In the genomic region with DNA sequence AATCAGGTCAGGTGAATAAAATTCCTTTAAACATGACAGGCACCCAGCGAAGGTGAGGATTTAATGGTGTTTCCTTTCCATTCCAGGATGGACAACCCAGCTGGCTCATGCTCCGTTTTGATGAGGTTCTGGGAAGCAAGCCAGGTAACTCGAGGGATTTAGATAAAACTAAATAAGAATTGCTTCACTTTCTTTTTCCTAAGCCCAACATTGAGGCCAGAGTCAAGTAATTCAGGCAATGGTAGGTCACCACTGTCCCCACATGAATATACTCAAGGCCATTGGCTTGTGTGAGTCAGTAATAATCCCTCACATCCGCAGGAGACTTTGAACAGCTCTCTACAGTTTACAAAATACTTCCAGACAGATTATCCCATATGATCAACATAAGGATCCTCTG, we compare ENCODE assay signal across 22 cellular contexts. TPM values are rescaled to one million over a fixed set of nuclear protein-coding genes. Genes with fewer than 3 reads are reported as not detected.
DNase-seq lines count a peak whose midpoint lies in the region; ATAC-seq, FAIRE-seq and TF ChIP-seq lines count a peak whose summit lies in the region.
"Had no signal": no experiment of that assay in that cellular context is flagged by ENCODE, and none has a peak within 500 bp of the region (broad histone marks: within the 10 kb centered on the region; RNA-seq: fewer than 3 reads in every experiment).

No MANE protein-coding gene starts in this region.

- FAIRE-seq in small intestine (lab: Jason Lieb, UNC): no peak
- FAIRE-seq: GM12878, K562 had no signal

- H3K4me1 ChIP-seq in adrenal gland (replicated peaks in 1 of 2) (no peaks in the 10 kb centered on the region), small intestine (ENCODE audit: control insufficient read depth in 2 of 2, insufficient read depth in 1 of 2, low read depth in 1 of 2, low read length in 1 of 2) (peaks cover 0 to 6% of the 10 kb centered on the region in 2 donors), psoas muscle (no peaks in the 10 kb centered on the region)

- WGBS in adrenal gland, 4 donors: 25 to 36% (median 30%) methylated on average over 4 of the region's 4 CpGs
- WGBS in small intestine, 3 donors: 4 to 29% (median 18%) methylated on average over 4 of the region's 4 CpGs
- 37 to 48% (median 41%) methylated on average over 4 of the region's 4 CpGs for WGBS in psoas muscle, 3 donors

- H3K9me3 ChIP-seq in adrenal gland (replicated peaks in 1 of 3): no peaks in the 10 kb centered on the region
- H3K9me3 ChIP-seq in small intestine (ENCODE audit: control insufficient read depth, low read depth): no peaks in the 10 kb centered on the region
- no peaks in the 10 kb centered on the region for H3K9me3 ChIP-seq in psoas muscle

- H3K27me3 Mint-ChIP-seq in Calu3 (ENCODE audit: unreplicated experiment): no peaks in the 10 kb centered on the region

- no peaks in the 10 kb centered on the region for H3K4me1 Mint-ChIP-seq in Calu3 (ENCODE audit: low read depth, unreplicated experiment)

- no peak overlapping the region for H3K27ac ChIP-seq in adrenal gland
- H3K27ac ChIP-seq in small intestine (ENCODE audit: low read depth in 1 of 2, low read length in 1 of 2): no peak overlapping the region
- no peak overlapping the region for H3K27ac ChIP-seq in psoas muscle
- H3K27ac ChIP-seq: C4-2B, GM23248, RWPE1 had no signal

- H3K4me3 ChIP-seq in adrenal gland: no peak overlapping the region
- no peak overlapping the region for H3K4me3 ChIP-seq in small intestine (ENCODE audit: low read depth in 1 of 2, low read length in 2 of 2)
- H3K4me3 ChIP-seq in psoas muscle: no peak overlapping the region
- H3K4me3 ChIP-seq: GM12878, GM23248, K562 had no signal

- H3K36me3 ChIP-seq in adrenal gland (replicated peaks in 1 of 2) (no peaks in the 10 kb centered on the region), small intestine (ENCODE audit: control insufficient read depth in 2 of 2, insufficient read depth in 2 of 2, low read length in 2 of 2) (no peaks in the 10 kb centered on the region), psoas muscle (ENCODE audit: insufficient read depth in 1 of 2, low read depth in 1 of 2) (no peaks in the 10 kb centered on the region)

- BruUV-seq in Calu3 (replicated peaks; lab: Mats Ljungman, UMichigan): no TSS peak

- H3K27me3 ChIP-seq in adrenal gland: no peaks in the 10 kb centered on the region
- H3K27me3 ChIP-seq in small intestine (ENCODE audit: control insufficient read depth in 2 of 2, insufficient read depth in 2 of 2, low read length in 2 of 2): no peaks in the 10 kb centered on the region
- no peaks in the 10 kb centered on the region for H3K27me3 ChIP-seq in psoas muscle (ENCODE audit: insufficient read depth in 3 of 3, low read length in 2 of 3)

- intact Hi-C loops in adrenal gland (cut with DNase I): no loop called here
- intact Hi-C loops in left colon (cut with DNase I, micrococcal nuclease): no loop called here
- intact Hi-C loops in psoas muscle (cut with DNase I): no loop called here
- intact Hi-C loops in Calu3 (cut with micrococcal nuclease; ENCODE audit: unreplicated experiment): no loop called here

- CTCF ChIA-PET in Calu3 (lab: Charles Lee): no interaction called here

- H3K27ac Mint-ChIP-seq in Calu3 (ENCODE audit: unreplicated experiment): no peak overlapping the region

- no peak for TF ChIP-seq POLR2A in adrenal gland (IDR thresholded peaks at IDR 0.05)

- no peaks in the 10 kb centered on the region for H3K36me3 Mint-ChIP-seq in Calu3 (ENCODE audit: insufficient read depth, unreplicated experiment)

- no peak overlapping the region for H3K4me3 Mint-ChIP-seq in Calu3 (ENCODE audit: low read depth, unreplicated experiment)

- no peak for TF ChIP-seq CTCF in adrenal gland (IDR thresholded peaks at IDR 0.05)
- no peak for TF ChIP-seq CTCF in psoas muscle (IDR thresholded peaks at IDR 0.05)
- TF ChIP-seq CTCF in Calu3 (IDR thresholded peaks at IDR 0.05; ENCODE audit: unreplicated experiment): no peak

- H3K9me3 Mint-ChIP-seq in Calu3 (ENCODE audit: low read depth, unreplicated experiment): no peaks in the 10 kb centered on the region

- DNase-seq in GM04504 (ENCODE audit: low read depth) (peak; percentile 14), adrenal gland (peak; percentile 31 to 78 (median 70)), left colon (no peak), small intestine (peak; percentile 78), psoas muscle (no peak), Calu3 (no peak), DMS53 treated with DMSO at 0.1 percent for 48 hours (lab: John Stamatoyannopoulos, UW; ENCODE audit: unreplicated experiment) (no peak)
- DNase-seq: AML-193, GDM1, GM23248, MV-4-11, NCI-H187, NCI-H2107, NCI-H2227 treated with DMSO at 0.1 percent for 48 hours, NCI-H510A treated with DMSO at 0.1 percent for 48 hours, NCI-H774, OCI-M1 had no signal

- peak; percentile 56 for ATAC-seq in left colon
- no peak for ATAC-seq in psoas muscle
- ATAC-seq: GM12878, HCT116, K562 had no signal

RNA-seq across cellular contexts. Expression of a gene that starts 16.2 kb away (rescaled TPM):
- total RNA-seq in adrenal gland (1 to 10 TPM; 1.2 to 5.0 (median 2.7) TPM), left colon (100 to 1,000 TPM; 136 to 160 TPM), psoas muscle (1 to 10 TPM in 1 of 4 donors, under 1 TPM in 3; 0.25 to 3.5 (median 0.62) TPM), Calu3 (2022) (14.2 and 15.4 TPM in 2 replicates)
- polyA plus RNA-seq in adrenal gland (1 to 10 TPM; 2.1 to 2.7 (median 2.6) TPM), small intestine (10 to 100 TPM; 24.6 to 41.2 (median 33.2) TPM), psoas muscle (1 to 10 TPM in 1 of 3 donors, under 1 TPM in 2; 0.22 to 1.4 (median 0.28) TPM)
- total RNA-seq: GM12878 had no signal

Comparison
In these comparisons a context has a peak if more than half of its experiments do, and no peak if none do; other contexts are left out.
1. DNase-seq: peak in GM04504 (single experiment), adrenal gland (7 of 7) and small intestine (single experiment); none in left colon (0 of 2), psoas muscle (0 of 2), Calu3 (single experiment) and DMS53 treated with DMSO at 0.1 percent for 48 hours (single experiment).